In the genomic region with DNA sequence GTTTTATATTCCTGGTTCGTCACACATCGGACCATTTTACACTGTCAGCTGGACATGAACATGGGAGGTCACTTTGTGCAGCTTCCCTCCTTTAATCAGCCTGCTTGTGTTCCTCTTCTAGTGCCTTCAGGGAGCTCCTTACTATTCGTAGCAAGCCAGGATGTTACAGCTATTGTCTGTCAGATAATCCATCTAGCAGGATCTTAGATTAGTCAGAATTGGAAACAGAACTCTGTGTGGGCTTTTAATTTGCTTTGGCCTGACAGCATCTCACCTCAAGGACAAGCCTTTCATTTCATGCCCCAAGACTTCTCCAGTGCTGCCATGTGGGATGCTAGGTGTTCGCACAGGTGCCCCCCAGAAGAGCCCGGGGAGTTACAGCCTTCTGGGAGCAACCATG, we compare ENCODE assay signal across 26 cellular contexts. TPM values are rescaled to one million over a fixed set of nuclear protein-coding genes. Genes with fewer than 3 reads are reported as not detected.
"Had no signal": no experiment of that assay in that cellular context is flagged by ENCODE, and none has a peak within 500 bp of the region (broad histone marks: within the 10 kb centered on the region; RNA-seq: fewer than 3 reads in every experiment).

No MANE protein-coding gene starts in this region.

- ATAC-seq: left colon; left lung; lower lobe of right lung; mucosa of descending colon; naive thymus-derived CD4-positive, alpha-beta T cell; natural killer cell treated with Interleukin-12 subunit alpha and Interleukin-12 subunit beta and Interleukin-15 and Interleukin-18, amount 100 ng/mL, for 72 hours; right lobe of liver; stimulated activated memory B cell treated with anti-CD40 and anti-IgM and Interleukin-4, amounts not matched to agents 10 μg/mL and 1 μg/mL and 100 μg/mL, for 72 hours; stimulated activated naive CD8-positive, alpha-beta T cell treated with anti-CD3 and anti-CD28 coated beads, Interleukin-15, amount 100 ng/mL, for 72 hours had no signal

- H3K4me3 ChIP-seq: left lung, lower lobe of right lung, mucosa of descending colon, ovary, right atrium auricular region, right lobe of liver, smooth muscle cell, tibial nerve, uterus had no signal

- H3K27me3 ChIP-seq: left lung, ovary, right atrium auricular region, right lobe of liver, tibial nerve, uterus had no signal

- DNase-seq: hippocampal formation; immature natural killer cell; kidney; left colon; left lung; lower lobe of right lung; mammary epithelial cell; mesenchymal stem cell; midbrain; mucosa of descending colon; naive thymus-derived CD4-positive, alpha-beta T cell; ovary; right lobe of liver; stimulated activated CD4-positive, alpha-beta T cell treated with anti-CD3 and anti-CD28 coated beads, Interleukin-1b, Interleukin-23, amount 100 ng/mL, for 48 hours; stimulated activated CD4-positive, alpha-beta T cell treated with anti-CD3 and anti-CD28 coated beads, Interleukin-2, amount 100 ng/mL, for 48 hours; stimulated activated CD4-positive, alpha-beta T cell treated with anti-CD3 and anti-CD28 coated beads, Interleukin-4, amount 100 ng/mL, for 4 hours; stimulated activated CD8-positive, alpha-beta memory T cell treated with anti-CD3 and anti-CD28 coated beads, Interleukin-4, amount 100 ng/mL, for 48 hours; stimulated activated naive CD4-positive, alpha-beta T cell treated with Interleukin-2 at 50 U/mL for 16 hours; stimulated activated naive CD8-positive, alpha-beta T cell treated with anti-CD3 and anti-CD28 coated beads, Interleukin-15, amount 100 ng/mL, for 72 hours; substantia nigra; uterus had no signal

- H3K4me2 ChIP-seq: smooth muscle cell had no signal

- H3K36me3 ChIP-seq: left lung, lower lobe of right lung, ovary, right atrium auricular region, right lobe of liver, tibial nerve, uterus had no signal

- H3K27ac ChIP-seq: left lung, lower lobe of right lung, ovary, right atrium auricular region, right lobe of liver, tibial nerve, uterus had no signal

- H3K4me1 ChIP-seq: lower lobe of right lung, right atrium auricular region, right lobe of liver, uterus had no signal

RNA-seq across cellular contexts. Expression of gene EPB41L4B, which starts 30.2 kb away (rescaled TPM):
- polyA plus RNA-seq: immature natural killer cell; naive thymus-derived CD4-positive, alpha-beta T cell had no signal
